In genomic region chr4:123836919-123837605, GRCh38 we compare ENCODE assay signal across 21 cellular contexts.
A peak's percentile ranks its signal among the peaks of the same experiment; 100 is the strongest.
DNase-seq lines count a peak whose midpoint lies in the region; ATAC-seq, FAIRE-seq and TF ChIP-seq lines count a peak whose summit lies in the region.
"Had no signal": no experiment of that assay in that cellular context is flagged by ENCODE, and none has a peak within 500 bp of the region (broad histone marks: within the 10 kb centered on the region; RNA-seq: fewer than 3 reads in every experiment).

No MANE protein-coding gene starts in this region.

- no peak for FAIRE-seq in endothelial cell of umbilical vein (lab: Jason Lieb, UNC)
- no peak for FAIRE-seq in RCC 7860 (lab: Jason Lieb, UNC)
- FAIRE-seq: urothelium cell line had no signal

- TF ChIP-seq POLR2A in endothelial cell of umbilical vein (IDR thresholded peaks at IDR 0.05; ENCODE audit: low read depth, low read length) = no peak

- H2AFZ ChIP-seq in GM23248 (peak overlapping the region; percentile 42), OCI-LY1 (ENCODE audit: low read length) (peak overlapping the region; percentile 86), endothelial cell of umbilical vein (ENCODE audit: low read depth, low read length) (peak overlapping the region; percentile 75)

- H3K9me2 ChIP-seq in GM23248 (ENCODE audit: insufficient read depth) (no peaks in the 10 kb centered on the region), OCI-LY1 (ENCODE audit: low read depth, low read length) (no peaks in the 10 kb centered on the region)

- H3F3A ChIP-seq in GM23248 (ENCODE audit: insufficient read depth) (peaks cover 11% of the 10 kb centered on the region), OCI-LY1 (ENCODE audit: insufficient read depth, low read length) (no peaks in the 10 kb centered on the region)

- H3K79me2 ChIP-seq in GM23248 (ENCODE audit: insufficient read depth) (no peaks in the 10 kb centered on the region), OCI-LY1 (ENCODE audit: insufficient read depth, low read length) (no peaks in the 10 kb centered on the region), endothelial cell of umbilical vein (ENCODE audit: control insufficient read depth, insufficient read depth, low read length) (no peaks in the 10 kb centered on the region)

- dilution Hi-C loops in endothelial cell of umbilical vein (cut with MboI; ENCODE audit: extremely low pct_ligation_motif_present, low sequenced_read_pairs) = no loop called here

- ATAC-seq in psoas muscle = no peak
- no peak for ATAC-seq in lower lobe of right lung
- ATAC-seq: mucosa of descending colon had no signal

- no peak overlapping the region for H3K4me2 ChIP-seq in GM23248 (ENCODE audit: unreplicated experiment)
- no peak overlapping the region for H3K4me2 ChIP-seq in OCI-LY1 (ENCODE audit: low read length)
- H3K4me2 ChIP-seq in endothelial cell of umbilical vein (ENCODE audit: insufficient read depth, low read length) = no peak overlapping the region

- H3K4me1 ChIP-seq in GM23248 (ENCODE audit: insufficient read depth) (peaks cover 40% of the 10 kb centered on the region), OCI-LY1 (ENCODE audit: insufficient read depth, low read length, severe bottlenecking) (peaks cover 8% of the 10 kb centered on the region), endothelial cell of umbilical vein (ENCODE audit: control insufficient read depth, extremely low read depth, insufficient read depth, low read length) (peaks cover 32% of the 10 kb centered on the region), psoas muscle (peaks cover 45% of the 10 kb centered on the region), lower lobe of right lung (peaks cover 7% of the 10 kb centered on the region)

- H3K4me3 ChIP-seq in GM23248 (no peak overlapping the region), OCI-LY1 (ENCODE audit: low read depth, low read length, poor library complexity, severe bottlenecking) (no peak overlapping the region), endothelial cell of umbilical vein (replicated peaks in 1 of 3; ENCODE audit: insufficient read depth in 1 of 3, low read depth in 1 of 3, low read length in 3 of 3) (no peak overlapping the region), psoas muscle (no peak overlapping the region), lower lobe of right lung (no peak overlapping the region)
- H3K4me3 ChIP-seq: adrenal gland, mucosa of descending colon, sigmoid colon, SJCRH30 had no signal

- TF ChIP-seq CTCF in OCI-LY1 (IDR thresholded peaks at IDR 0.05; ENCODE audit: low read length) (no peak), endothelial cell of umbilical vein (IDR thresholded peaks at IDR 0.05; ENCODE audit: extremely low read depth in 1 of 2, insufficient read depth in 1 of 2, low read depth in 1 of 2, low read length in 2 of 2) (no peak), psoas muscle (IDR thresholded peaks at IDR 0.05) (no peak), lower lobe of right lung (IDR thresholded peaks at IDR 0.05) (no peak)

- H4K20me1 ChIP-seq in GM23248 (ENCODE audit: insufficient read depth) (no peaks in the 10 kb centered on the region), OCI-LY1 (ENCODE audit: insufficient read depth, low read length) (no peaks in the 10 kb centered on the region), endothelial cell of umbilical vein (replicated peaks; ENCODE audit: control insufficient read depth, extremely low read depth, insufficient read depth, low read length) (no peaks in the 10 kb centered on the region)

- H3K9ac ChIP-seq in GM23248 = no peak overlapping the region
- H3K9ac ChIP-seq in OCI-LY1 (ENCODE audit: low read length) = no peak overlapping the region
- no peak overlapping the region for H3K9ac ChIP-seq in endothelial cell of umbilical vein (replicated peaks; ENCODE audit: extremely low read depth, insufficient read depth, low read length)

- CTCF ChIA-PET in endothelial cell of umbilical vein (lab: Charles Lee) = interaction anchor here (2.8 kb wide), 1 partner anchor 64 kb away, joined by 12 read pairs; no protein-coding TSS in a partner anchor

- no peaks in the 10 kb centered on the region for H3K9me3 ChIP-seq in GM23248 (ENCODE audit: low read depth)
- no peaks in the 10 kb centered on the region for H3K9me3 ChIP-seq in OCI-LY1 (ENCODE audit: low read length)
- H3K9me3 ChIP-seq in endothelial cell of umbilical vein (replicated peaks; ENCODE audit: control insufficient read depth, insufficient read depth, low read length) = no peaks in the 10 kb centered on the region
- H3K9me3 ChIP-seq in psoas muscle = no peaks in the 10 kb centered on the region
- H3K9me3 ChIP-seq in lower lobe of right lung = no peaks in the 10 kb centered on the region
- H3K9me3 ChIP-seq: adrenal gland, mucosa of descending colon, sigmoid colon, SJCRH30 had no signal

- H3K27me3 ChIP-seq in GM23248 (replicated peaks; ENCODE audit: insufficient read depth) (no peaks in the 10 kb centered on the region), OCI-LY1 (ENCODE audit: insufficient read depth, low read length) (no peaks in the 10 kb centered on the region), endothelial cell of umbilical vein (ENCODE audit: control insufficient read depth in 2 of 2, insufficient read depth in 2 of 2, low read length in 2 of 2) (no peaks in the 10 kb centered on the region), psoas muscle (ENCODE audit: insufficient read depth in 3 of 3, low read length in 2 of 3) (no peaks in the 10 kb centered on the region), lower lobe of right lung (ENCODE audit: low read depth) (no peaks in the 10 kb centered on the region)
- H3K27me3 ChIP-seq: adrenal gland, sigmoid colon, SJCRH30 had no signal

- POLR2A ChIA-PET in endothelial cell of umbilical vein (lab: Charles Lee) = no interaction called here

- WGBS in GM23248 (ENCODE audit: low coverage in 1 of 2, low lambda C conversion rate in 2 of 2, missing lambda C conversion rate in 2 of 2), 2 experiments = 53 to 60% methylated on average over 3 of the region's 3 CpGs
- 43 to 64% (median 48%) methylated on average over 3 of the region's 3 CpGs for WGBS in psoas muscle, 3 donors

- intact Hi-C loops in endothelial cell of umbilical vein (cut with micrococcal nuclease) = no loop called here
- intact Hi-C loops in psoas muscle (cut with DNase I) = no loop called here
- intact Hi-C loops in lower lobe of right lung (cut with DNase I) = no loop called here

- H3K27ac ChIP-seq in GM23248 (no peak overlapping the region), OCI-LY1 (ENCODE audit: low read depth, low read length, poor library complexity, severe bottlenecking) (peak overlapping the region; percentile 14), endothelial cell of umbilical vein (ENCODE audit: insufficient read depth, low read depth, low read length) (no peak overlapping the region), psoas muscle (peak overlapping the region; percentile 5), lower lobe of right lung (no peak overlapping the region)
- H3K27ac ChIP-seq: adrenal gland, SJCRH30 had no signal

- in situ Hi-C loops in GM23248 (cut with MboI) (no loop called here), G401 (cut with HindIII; ENCODE audit: low sequenced_read_pairs) (no loop called here)

- H3K9me1 ChIP-seq in endothelial cell of umbilical vein (replicated peaks; ENCODE audit: control insufficient read depth, extremely low read depth, insufficient read depth, low read length) = no peaks in the 10 kb centered on the region

- DNase-seq in GM23248 (peak; percentile 34), endothelial cell of umbilical vein (ENCODE audit: low read depth, low spot score) (no peak), psoas muscle (no peak), lower lobe of right lung (no peak), G401 (ENCODE audit: low spot score) (no peak), RCC 7860 (ENCODE audit: low spot score) (no peak)
- DNase-seq in activated naive CD4-positive, alpha-beta T cell (lab: John Stamatoyannopoulos, UW) = no peak
- DNase-seq: activated CD4-positive, alpha-beta T cell treated with anti-CD3 and anti-CD28 coated beads for 1 hour; adrenal gland; AML-193; COR-L47; effector CD8-positive, alpha-beta T cell; mucosa of descending colon; NCI-H187; nucleus accumbens; sigmoid colon; SJCRH30; stimulated activated CD4-positive, alpha-beta T cell treated with anti-CD3 and anti-CD28 coated beads, Interleukin-4, amount 100 ng/mL, for 4 hours; T1000 had no signal

- BruUV-seq in endothelial cell of umbilical vein (replicated peaks; lab: Mats Ljungman, UMichigan) = no TSS peak

- H3K36me3 ChIP-seq in GM23248 (ENCODE audit: low read depth) (no peaks in the 10 kb centered on the region), OCI-LY1 (ENCODE audit: insufficient read depth, low read length) (no peaks in the 10 kb centered on the region), endothelial cell of umbilical vein (ENCODE audit: control insufficient read depth in 2 of 2, extremely low read depth in 1 of 2, insufficient read depth in 2 of 2, low read length in 2 of 2) (no peaks in the 10 kb centered on the region), psoas muscle (ENCODE audit: insufficient read depth in 1 of 2, low read depth in 1 of 2) (no peaks in the 10 kb centered on the region), lower lobe of right lung (no peaks in the 10 kb centered on the region)
- H3K36me3 ChIP-seq: adrenal gland, sigmoid colon, SJCRH30 had no signal

TF ChIP-seq in endothelial cell of umbilical vein, 7 proteins besides CTCF, POLR2A, EP300 and RAD21:
- TF ChIP-seq GATA2 (IDR thresholded peaks at IDR 0.05; ENCODE audit: insufficient read depth, insufficient read length, low read depth, low read length) = no peak
- TF ChIP-seq EZH2 (IDR thresholded peaks at IDR 0.05; ENCODE audit: borderline replicate concordance, low read depth, low read length, severe bottlenecking) = no peak
- TF ChIP-seq, protein P1, sequence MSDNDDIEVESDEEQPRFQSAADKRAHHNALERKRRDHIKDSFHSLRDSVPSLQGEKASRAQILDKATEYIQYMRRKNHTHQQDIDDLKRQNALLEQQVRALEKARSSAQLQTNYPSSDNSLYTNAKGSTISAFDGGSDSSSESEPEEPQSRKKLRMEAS (IDR thresholded peaks at IDR 0.05; ENCODE audit: insufficient read depth, insufficient read length) = no peak
- no peak for TF ChIP-seq JUN (IDR thresholded peaks at IDR 0.05; ENCODE audit: borderline replicate concordance, insufficient read depth, insufficient read length, low read depth)
- no peak for TF ChIP-seq FOS (IDR thresholded peaks at IDR 0.05; ENCODE audit: borderline replicate concordance, insufficient read depth, low read length)
- TF ChIP-seq POLR2AphosphoS5 (IDR thresholded peaks at IDR 0.05; ENCODE audit: insufficient read depth, low read depth, low read length) = no peak
- no peak for TF ChIP-seq MYC (IDR thresholded peaks at IDR 0.05; ENCODE audit: low read depth, low read length)

Comparison
In these comparisons a context has a peak if more than half of its experiments do, and no peak if none do; other contexts are left out.
1. H3K27ac ChIP-seq: peak in OCI-LY1 (single experiment) and psoas muscle (single experiment); none in GM23248 (single experiment), endothelial cell of umbilical vein (single experiment) and lower lobe of right lung (single experiment).
2. Peak in every context shown above with its lines, with median percentiles within 50 percentile points of each other: H2AFZ ChIP-seq.